Comparison of ENCODE assay signal across 9 cellular contexts in genomic region chrX:15334561-15334960, GRCh38. TPM values are rescaled to one million over a fixed set of nuclear protein-coding genes. Genes with fewer than 3 reads are reported as not detected.
DNase-seq lines count a peak whose midpoint lies in the region; ATAC-seq, FAIRE-seq and TF ChIP-seq lines count a peak whose summit lies in the region.
"Had no signal": no experiment of that assay in that cellular context is flagged by ENCODE, and none has a peak within 500 bp of the region (broad histone marks: within the 10 kb centered on the region; RNA-seq: fewer than 3 reads in every experiment).

No MANE protein-coding gene starts in this region.

- H3K4me3 ChIP-seq in HUES48 (ENCODE audit: low read depth, low read length), result peak overlapping the region; percentile 85
- peak overlapping the region; percentile 76 for H3K4me3 ChIP-seq in GM12878
- peak overlapping the region; percentile 63 for H3K4me3 ChIP-seq in lower lobe of right lung
- H3K4me3 ChIP-seq in uterus, result peak overlapping the region; percentile 48 to 71

- DNase-seq in CD14-positive monocyte (ENCODE audit: low spot score) (no peak), GM12878 (ENCODE audit: low read depth, low spot score) (no peak), lower lobe of right lung (no peak), uterus (no peak), H54 (ENCODE audit: insufficient read length, low spot score) (no peak), NCI-H187 (lab: John Stamatoyannopoulos, UW) (no peak)

- H3K4me2 ChIP-seq in GM12878 (ENCODE audit: control insufficient read depth, insufficient read depth), result peak overlapping the region; percentile 15; the same call in 1 of the 2 replicates

- H3K27me3 Mint-ChIP-seq in CD14-positive monocyte (ENCODE audit: low read depth in 3 of 3), result peaks cover 0 to 20% (median 3%) of the 10 kb centered on the region in 3 donors

- WGBS in GM12878 (ENCODE audit: insufficient coverage, insufficient replicate concordance, low lambda C conversion rate, missing lambda C conversion rate), result 17% methylated on average over 7 of the region's 7 CpGs

- FAIRE-seq in GM12878 (lab: Jason Lieb, UNC) (no peak), H54 (lab: Jason Lieb, UNC) (no peak)

- no peak for TF ChIP-seq RAD21 in GM12878 (IDR thresholded peaks at IDR 0.05; ENCODE audit: insufficient read depth, low read depth, low read length)

- H3K27ac ChIP-seq in HUES48 (ENCODE audit: low read depth, low read length), result peak overlapping the region; percentile 45
- H3K27ac ChIP-seq in GM12878 (ENCODE audit: control insufficient read depth, insufficient read depth), result peak overlapping the region; percentile 60
- H3K27ac ChIP-seq in lower lobe of right lung, result peak overlapping the region; percentile 93
- H3K27ac ChIP-seq in uterus, result peak overlapping the region; percentile 37 to 89

- H3K9me3 ChIP-seq in HUES48 (ENCODE audit: control insufficient read depth, insufficient read depth, low read length) (no peaks in the 10 kb centered on the region), GM12878 (replicated peaks; ENCODE audit: control insufficient read depth, insufficient read depth, low read length) (no peaks in the 10 kb centered on the region), lower lobe of right lung (no peaks in the 10 kb centered on the region), uterus (no peaks in the 10 kb centered on the region)

- H3K27ac Mint-ChIP-seq in CD14-positive monocyte, result peak overlapping the region; percentile 94 to 99 (median 96)

- H3K9ac ChIP-seq in HUES48 (ENCODE audit: low read depth, low read length), result peak overlapping the region; percentile 80; the same call in 1 of the 2 replicates
- peak overlapping the region; percentile 74 for H3K9ac ChIP-seq in GM12878 (ENCODE audit: control insufficient read depth, insufficient read depth, low read length)

- ATAC-seq in GM12878 (peak; percentile 4; the same call in 1 of the 3 replicates), lower lobe of right lung (peak in 1 of 2 donors; percentile 4), HG03159 (IDR thresholded peaks at IDR 0.05; ENCODE audit: unreplicated experiment) (no peak)

- H4K20me1 ChIP-seq in GM12878 (ENCODE audit: control insufficient read depth, insufficient read depth), result no peaks in the 10 kb centered on the region

- no peak for TF ChIP-seq EP300 in GM12878 (IDR thresholded peaks at IDR 0.05; ENCODE audit: borderline replicate concordance in 1 of 2, control insufficient read depth in 1 of 2, low read depth in 2 of 2, low read length in 2 of 2)

- CTCF ChIA-PET in GM12878 (lab: Yijun Ruan, JAX), result interaction anchor here (3.7 kb wide), 1 partner anchor 35 kb away, joined by 19 read pairs; no protein-coding TSS in a partner anchor

- TF ChIP-seq POLR2A in GM12878 (IDR thresholded peaks at IDR 0.05; ENCODE audit: low read depth, low read length) (no peak), uterus (IDR thresholded peaks at IDR 0.05) (no peak), H54 (IDR thresholded peaks at IDR 0.05; ENCODE audit: low read depth, low read length) (no peak)

- H3K79me2 ChIP-seq in GM12878 (ENCODE audit: control insufficient read depth, insufficient read depth, low read length), result peaks cover 14% of the 10 kb centered on the region

- H3K4me1 ChIP-seq in HUES48 (ENCODE audit: control insufficient read depth, insufficient read depth, low read length), result no peaks in the 10 kb centered on the region
- no peaks in the 10 kb centered on the region for H3K4me1 ChIP-seq in GM12878 (ENCODE audit: control insufficient read depth, insufficient read depth, low read length)
- H3K4me1 ChIP-seq in lower lobe of right lung, result no peaks in the 10 kb centered on the region
- no peaks in the 10 kb centered on the region for H3K4me1 ChIP-seq in uterus

- peak overlapping the region; percentile 90 to 92 for H3K4me3 Mint-ChIP-seq in CD14-positive monocyte

- H3K36me3 ChIP-seq in HUES48 (ENCODE audit: control insufficient read depth, insufficient read depth, low read length) (peaks cover 13% of the 10 kb centered on the region), GM12878 (ENCODE audit: control insufficient read depth in 2 of 2, insufficient read depth in 2 of 2, low read length in 1 of 2) (peaks cover 0 to 3% of the 10 kb centered on the region in 2 experiments; a peak in 1 of 4 replicates), lower lobe of right lung (peaks cover 15% of the 10 kb centered on the region), uterus (no peaks in the 10 kb centered on the region)

- TF ChIP-seq CTCF in CD14-positive monocyte (IDR thresholded peaks at IDR 0.05) (no peak), GM12878 (IDR thresholded peaks at IDR 0.05 in 2 of 3, conservative IDR thresholded peaks at IDR 0.05 in 1 of 3; ENCODE audit: control insufficient read depth in 2 of 3, extremely low read depth in 1 of 3, insufficient read depth in 1 of 3, low read depth in 3 of 3, low read length in 3 of 3) (no peak), lower lobe of right lung (IDR thresholded peaks at IDR 0.05) (no peak), uterus (IDR thresholded peaks at IDR 0.05) (no peak)

- POLR2A ChIA-PET in GM12878 (lab: Charles Lee), result interaction anchor here (0.6 kb wide), 1 partner anchor 88 kb away, joined by 3 read pairs; no protein-coding TSS in a partner anchor

- in situ Hi-C loops in GM12878 (cut with MboI), result no loop called here

- RAD21 ChIA-PET in GM12878 (lab: Charles Lee; ENCODE audit: unreplicated experiment), result interaction anchor here (1.7 kb wide), 1 partner anchor 34 kb away, joined by 4 read pairs; no protein-coding TSS in a partner anchor

- peaks cover 15% of the 10 kb centered on the region for H3K27me3 ChIP-seq in HUES48 (ENCODE audit: control insufficient read depth, insufficient read depth, low read length)
- no peaks in the 10 kb centered on the region for H3K27me3 ChIP-seq in GM12878 (replicated peaks in 1 of 2; ENCODE audit: control insufficient read depth in 2 of 2, insufficient read depth in 2 of 2, low read length in 1 of 2)
- H3K27me3 ChIP-seq in lower lobe of right lung (ENCODE audit: low read depth), result no peaks in the 10 kb centered on the region
- no peaks in the 10 kb centered on the region for H3K27me3 ChIP-seq in uterus

- peak overlapping the region; percentile 74 for H2AFZ ChIP-seq in GM12878 (ENCODE audit: control insufficient read depth, low read depth, low read length)

- peaks cover 9% of the 10 kb centered on the region for H3K4me1 Mint-ChIP-seq in CD14-positive monocyte

- peaks cover 0 to 11% (median 8%) of the 10 kb centered on the region in 7 donors for H3K9me3 Mint-ChIP-seq in CD14-positive monocyte

- BruUV-seq in GM12878 (replicated peaks; lab: Mats Ljungman, UMichigan), result no TSS peak

- SMC1A ChIA-PET in GM12878 (lab: Charles Lee; ENCODE audit: uncharacterized antibody, unreplicated experiment), result interaction anchor here (1.3 kb wide), 1 partner anchor 8 kb away, joined by 3 read pairs; no protein-coding TSS in a partner anchor

- intact Hi-C loops in CD14-positive monocyte (cut with micrococcal nuclease), result loop anchor here (10.0 kb wide), 1 partner anchor 340 kb away; no protein-coding TSS in a partner anchor
- intact Hi-C loops in GM12878 (cut with micrococcal nuclease; ENCODE audit: unreplicated experiment), result no loop called here
- intact Hi-C loops in lower lobe of right lung (cut with DNase I), result no loop called here
- intact Hi-C loops in uterus (cut with DNase I; ENCODE audit: low total_unique reads), result no loop called here

- H3K36me3 Mint-ChIP-seq in CD14-positive monocyte, result peaks cover 11 to 21% of the 10 kb centered on the region in 2 donors

RNA-seq across cellular contexts. Expression of gene PIGA, which starts 0.8 kb away (rescaled TPM):
- polyA plus RNA-seq in CD14-positive monocyte (1 to 10 TPM; 6.3 to 6.4 TPM), GM12878 (2011; rRNA removed) (24.1 and 29.7 TPM in 2 replicates), GM12878 (2014; fragmentation: Illumina TruSeq; extraction: Trizol) (12.0 and 15.9 TPM in 2 replicates), GM12878 (2014; fragmentation: Nextera tagmentation; extraction: Ambion mirVana) (1 to 10 TPM; 4.9 to 6.8 TPM), GM12878 (2014; rRNA removed) (5.7 and 7.5 TPM in 2 replicates), GM12878 (2016; fragmentation: Nextera tagmentation; extraction: Ambion mirVana) (10 to 100 TPM in 1 of 2 experiments, 1 to 10 TPM in 1; 9.4 to 11.0 TPM)
- total RNA-seq in GM12878 (2013; cell fraction: nucleolus; rRNA removed), result 57.7 and 59.4 TPM in 2 replicates
- total RNA-seq in GM12878 (2014; rRNA removed) (11.1 and 15.4 TPM in 2 replicates), GM12878 (2014; rRNA removed; fragmentation: Illumina TruSeq; extraction: Trizol) (14.0 and 14.9 TPM in 2 replicates), GM12878 (2021) (12.2 and 15.3 TPM in 2 replicates), lower lobe of right lung (27.1 TPM), uterus (10 to 100 TPM; 10.2 to 54.8 (median 13.8) TPM)
- polyA plus RNA-seq in GM12878 (2011; ENCODE audit: low read depth), result 8.5 TPM
- polyA plus RNA-seq in GM12878 (2011; cell fraction: cytosol; rRNA removed), result 7.3 and 9.6 TPM in 2 replicates
- polyA plus RNA-seq in GM12878 (2011; cell fraction: nucleus; rRNA removed), result 21.2 and 27.8 TPM in 2 replicates
- 6.9 and 9.2 TPM in 2 replicates for polyA plus RNA-seq in GM12878 (2012)
- polyA minus RNA-seq in GM12878 (2011; rRNA and poly(A)+ RNA removed), result 28.2 and 33.3 TPM in 2 replicates
- polyA minus RNA-seq in GM12878 (2011; cell fraction: cytosol; rRNA and poly(A)+ RNA removed), result 6.3 and 7.4 TPM in 2 replicates
- polyA minus RNA-seq in GM12878 (2011; cell fraction: nucleus; rRNA and poly(A)+ RNA removed), result 26.4 and 29.5 TPM in 2 replicates

RNA-seq across cellular contexts. Expression of gene ASB11, which starts 19.1 kb away (rescaled TPM):
- polyA plus RNA-seq in CD14-positive monocyte, result not detected
- total RNA-seq in GM12878 (2013; cell fraction: nucleolus; rRNA removed), result not detected in 2 replicates
- total RNA-seq in GM12878 (2014; rRNA removed), result not detected in 2 replicates
- not detected in 2 replicates for total RNA-seq in GM12878 (2014; rRNA removed; fragmentation: Illumina TruSeq; extraction: Trizol)
- total RNA-seq in GM12878 (2021), result not detected in 2 replicates
- polyA plus RNA-seq in GM12878 (2011; ENCODE audit: low read depth), result not detected
- not detected in 2 replicates for polyA plus RNA-seq in GM12878 (2011; rRNA removed)
- polyA plus RNA-seq in GM12878 (2011; cell fraction: cytosol; rRNA removed), result not detected in 2 replicates
- not detected in 2 replicates for polyA plus RNA-seq in GM12878 (2011; cell fraction: nucleus; rRNA removed)
- not detected in 2 replicates for polyA plus RNA-seq in GM12878 (2012)
- not detected in 2 replicates for polyA plus RNA-seq in GM12878 (2014; fragmentation: Illumina TruSeq; extraction: Trizol)
- not detected for polyA plus RNA-seq in GM12878 (2014; fragmentation: Nextera tagmentation; extraction: Ambion mirVana)
- not detected in 2 replicates for polyA plus RNA-seq in GM12878 (2014; rRNA removed)
- polyA plus RNA-seq in GM12878 (2016; fragmentation: Nextera tagmentation; extraction: Ambion mirVana), result not detected
- not detected in 2 replicates for polyA minus RNA-seq in GM12878 (2011; rRNA and poly(A)+ RNA removed)
- not detected in 2 replicates for polyA minus RNA-seq in GM12878 (2011; cell fraction: cytosol; rRNA and poly(A)+ RNA removed)
- polyA minus RNA-seq in GM12878 (2011; cell fraction: nucleus; rRNA and poly(A)+ RNA removed), result not detected in 2 replicates
- not detected for total RNA-seq in lower lobe of right lung
- total RNA-seq in uterus, result under 1 TPM in 2 of 4 donors, not detected in 2; 0.30 to 0.88 TPM
- total RNA-seq: NCI-H460 had no signal

RNA-seq across cellular contexts. Expression of gene VEGFD, which starts 49.7 kb away (rescaled TPM):
- not detected for polyA plus RNA-seq in CD14-positive monocyte
- 0.38 TPM in 1 of 2 replicates, not detected in the other for total RNA-seq in GM12878 (2013; cell fraction: nucleolus; rRNA removed)
- total RNA-seq in GM12878 (2014; rRNA removed), result not detected in 2 replicates
- not detected in 2 replicates for total RNA-seq in GM12878 (2014; rRNA removed; fragmentation: Illumina TruSeq; extraction: Trizol)
- total RNA-seq in GM12878 (2021), result not detected in 2 replicates
- 0.16 TPM for polyA plus RNA-seq in GM12878 (2011; ENCODE audit: low read depth)
- 0.14 and 0.15 TPM in 2 replicates for polyA plus RNA-seq in GM12878 (2011; rRNA removed)
- polyA plus RNA-seq in GM12878 (2011; cell fraction: cytosol; rRNA removed), result 0.05 and 0.09 TPM in 2 replicates
- polyA plus RNA-seq in GM12878 (2011; cell fraction: nucleus; rRNA removed), result 0.37 and 0.51 TPM in 2 replicates
- not detected in 2 replicates for polyA plus RNA-seq in GM12878 (2012)
- polyA plus RNA-seq in GM12878 (2014; fragmentation: Illumina TruSeq; extraction: Trizol), result not detected in 2 replicates
- polyA plus RNA-seq in GM12878 (2014; fragmentation: Nextera tagmentation; extraction: Ambion mirVana), result not detected
- not detected in 2 replicates for polyA plus RNA-seq in GM12878 (2014; rRNA removed)
- not detected for polyA plus RNA-seq in GM12878 (2016; fragmentation: Nextera tagmentation; extraction: Ambion mirVana)
- 0.10 TPM in 1 of 2 replicates, not detected in the other for polyA minus RNA-seq in GM12878 (2011; rRNA and poly(A)+ RNA removed)
- not detected in 2 replicates for polyA minus RNA-seq in GM12878 (2011; cell fraction: cytosol; rRNA and poly(A)+ RNA removed)
- 0.12 and 0.48 TPM in 2 replicates for polyA minus RNA-seq in GM12878 (2011; cell fraction: nucleus; rRNA and poly(A)+ RNA removed)
- total RNA-seq in lower lobe of right lung, result 44.0 TPM
- total RNA-seq in uterus, result 10 to 100 TPM in 1 of 4 donors, 1 to 10 TPM in 2, not detected in 1; 2.9 to 13.2 (median 6.2) TPM

Comparison
In these comparisons a context has a peak if more than half of its experiments do, and no peak if none do; other contexts are left out.
1. intact Hi-C loops: an anchor here in CD14-positive monocyte (10.0 kb wide); none called in GM12878, lower lobe of right lung and uterus.